In the genomic region with DNA sequence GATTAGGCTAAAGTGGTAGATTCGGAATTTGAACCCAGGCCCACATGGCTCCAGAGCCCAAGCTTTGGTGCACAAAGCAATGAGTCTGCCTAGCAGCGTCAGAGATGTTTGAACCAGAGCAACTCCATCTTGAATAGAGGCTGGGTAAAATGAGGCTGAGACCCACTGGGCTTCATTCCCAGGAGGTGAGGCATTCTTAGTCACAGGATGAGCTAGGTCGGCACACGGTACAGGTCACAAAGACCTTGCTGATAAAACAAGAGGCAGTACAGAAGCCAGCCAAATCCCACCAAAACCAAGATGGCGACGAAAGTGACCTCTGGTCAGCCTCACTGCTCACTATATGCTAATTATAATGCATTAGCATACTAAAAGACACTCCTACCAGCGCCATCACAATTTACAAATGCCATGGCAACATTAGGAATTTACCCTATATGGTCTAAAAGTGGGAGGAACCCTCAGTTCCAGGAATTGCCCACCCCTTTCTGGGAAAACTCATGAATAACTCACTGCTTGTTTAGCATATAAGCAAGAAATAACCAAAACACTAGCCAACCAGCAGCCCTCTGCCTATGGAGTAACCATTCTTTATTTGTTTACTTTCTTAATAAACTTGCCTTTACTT, we compare ENCODE assay signal across 1 cellular context.
A peak's percentile ranks its signal among the peaks of the same experiment; 100 is the strongest.
TF ChIP-seq lines count a peak whose summit lies in the region.

No MANE protein-coding gene starts in this region.

TF ChIP-seq in K562, 482 proteins besides CTCF, POLR2A, EP300 and RAD21 (continued from another document):
- TF ChIP-seq, protein P1, sequence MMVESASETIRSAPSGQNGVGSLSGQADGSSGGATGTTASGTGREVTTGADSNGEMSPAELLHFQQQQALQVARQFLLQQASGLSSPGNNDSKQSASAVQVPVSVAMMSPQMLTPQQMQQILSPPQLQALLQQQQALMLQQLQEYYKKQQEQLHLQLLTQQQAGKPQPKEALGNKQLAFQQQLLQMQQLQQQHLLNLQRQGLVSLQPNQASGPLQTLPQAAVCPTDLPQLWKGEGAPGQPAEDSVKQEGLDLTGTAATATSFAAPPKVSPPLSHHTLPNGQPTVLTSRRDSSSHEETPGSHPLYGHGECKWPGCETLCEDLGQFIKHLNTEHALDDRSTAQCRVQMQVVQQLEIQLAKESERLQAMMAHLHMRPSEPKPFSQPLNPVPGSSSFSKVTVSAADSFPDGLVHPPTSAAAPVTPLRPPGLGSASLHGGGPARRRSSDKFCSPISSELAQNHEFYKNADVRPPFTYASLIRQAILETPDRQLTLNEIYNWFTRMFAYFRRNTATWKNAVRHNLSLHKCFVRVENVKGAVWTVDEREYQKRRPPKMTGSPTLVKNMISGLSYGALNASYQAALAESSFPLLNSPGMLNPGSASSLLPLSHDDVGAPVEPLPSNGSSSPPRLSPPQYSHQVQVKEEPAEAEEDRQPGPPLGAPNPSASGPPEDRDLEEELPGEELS (CRISPR knock-in tag; IDR thresholded peaks at IDR 0.05; ENCODE audit: borderline replicate concordance), result no peak
- TF ChIP-seq, protein P2, sequence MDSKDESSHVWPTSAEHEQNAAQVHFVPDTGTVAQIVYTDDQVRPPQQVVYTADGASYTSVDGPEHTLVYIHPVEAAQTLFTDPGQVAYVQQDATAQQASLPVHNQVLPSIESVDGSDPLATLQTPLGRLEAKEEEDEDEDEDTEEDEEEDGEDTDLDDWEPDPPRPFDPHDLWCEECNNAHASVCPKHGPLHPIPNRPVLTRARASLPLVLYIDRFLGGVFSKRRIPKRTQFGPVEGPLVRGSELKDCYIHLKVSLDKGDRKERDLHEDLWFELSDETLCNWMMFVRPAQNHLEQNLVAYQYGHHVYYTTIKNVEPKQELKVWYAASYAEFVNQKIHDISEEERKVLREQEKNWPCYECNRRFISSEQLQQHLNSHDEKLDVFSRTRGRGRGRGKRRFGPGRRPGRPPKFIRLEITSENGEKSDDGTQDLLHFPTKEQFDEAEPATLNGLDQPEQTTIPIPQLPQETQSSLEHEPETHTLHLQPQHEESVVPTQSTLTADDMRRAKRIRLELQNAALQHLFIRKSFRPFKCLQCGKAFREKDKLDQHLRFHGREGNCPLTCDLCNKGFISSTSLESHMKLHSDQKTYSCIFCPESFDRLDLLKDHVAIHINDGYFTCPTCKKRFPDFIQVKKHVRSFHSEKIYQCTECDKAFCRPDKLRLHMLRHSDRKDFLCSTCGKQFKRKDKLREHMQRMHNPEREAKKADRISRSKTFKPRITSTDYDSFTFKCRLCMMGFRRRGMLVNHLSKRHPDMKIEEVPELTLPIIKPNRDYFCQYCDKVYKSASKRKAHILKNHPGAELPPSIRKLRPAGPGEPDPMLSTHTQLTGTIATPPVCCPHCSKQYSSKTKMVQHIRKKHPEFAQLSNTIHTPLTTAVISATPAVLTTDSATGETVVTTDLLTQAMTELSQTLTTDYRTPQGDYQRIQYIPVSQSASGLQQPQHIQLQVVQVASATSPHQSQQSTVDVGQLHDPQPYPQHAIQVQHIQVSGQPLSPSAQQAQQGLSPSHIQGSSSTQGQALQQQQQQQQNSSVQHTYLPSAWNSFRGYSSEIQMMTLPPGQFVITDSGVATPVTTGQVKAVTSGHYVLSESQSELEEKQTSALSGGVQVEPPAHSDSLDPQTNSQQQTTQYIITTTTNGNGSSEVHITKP (IDR thresholded peaks at IDR 0.05; ENCODE audit: partially characterized antibody), result peak; percentile 57
- TF ChIP-seq DDX20 (tag; IDR thresholded peaks at IDR 0.05; ENCODE audit: low read depth) (peak; percentile 81; the same call in 1 of the 2 replicates), DPF2 (IDR thresholded peaks at IDR 0.05) (no peak), PTTG1 (tag; IDR thresholded peaks at IDR 0.05; ENCODE audit: low read depth) (peak; percentile 92), SIRT6 (IDR thresholded peaks at IDR 0.05; ENCODE audit: low read depth, low read length) (no peak), ZNF583 (CRISPR knock-in tag; IDR thresholded peaks at IDR 0.05) (peak; percentile 77; the same call in 1 of the 2 replicates), RBFOX2 (IDR thresholded peaks at IDR 0.05; ENCODE audit: low read depth, low read length) (no peak), BRD4 (IDR thresholded peaks at IDR 0.05) (no peak), TBP (optimal IDR thresholded peaks at IDR 0.05; ENCODE audit: low read depth, low read length) (no peak), SP1 (CRISPR knock-in tag; IDR thresholded peaks at IDR 0.05) (peak; percentile 65), PHF21A (IDR thresholded peaks at IDR 0.05; ENCODE audit: borderline replicate concordance, low read depth) (no peak), HDAC3 (IDR thresholded peaks at IDR 0.05; ENCODE audit: borderline replicate concordance, partially characterized antibody) (no peak), NR2F6 (CRISPR knock-in tag; IDR thresholded peaks at IDR 0.05) (no peak), ZNF77 (CRISPR knock-in tag; IDR thresholded peaks at IDR 0.05) (no peak), POLR2AphosphoS2 (IDR thresholded peaks at IDR 0.05; ENCODE audit: low read length) (no peak), CBX5 (IDR thresholded peaks at IDR 0.05; ENCODE audit: borderline replicate concordance, low read depth) (no peak), BACH1 (tag; IDR thresholded peaks at IDR 0.05) (peak; percentile 82; the same call in 1 of the 2 replicates), HDAC1 (IDR thresholded peaks at IDR 0.05) (no peak), ELF4 (CRISPR knock-in tag; IDR thresholded peaks at IDR 0.05) (no peak), CBX8 (IDR thresholded peaks at IDR 0.05; ENCODE audit: borderline replicate concordance, extremely low read depth, low read depth, low read length, poor library complexity, severe bottlenecking) (no peak), PTRF (tag; IDR thresholded peaks at IDR 0.05) (peak; percentile 78), RFX5 (IDR thresholded peaks at IDR 0.05; ENCODE audit: low read depth, low read length) (no peak), TCF3 (CRISPR knock-in tag; IDR thresholded peaks at IDR 0.05) (no peak), MCM2 (IDR thresholded peaks at IDR 0.05; ENCODE audit: low read depth) (no peak), RCOR1 (IDR thresholded peaks at IDR 0.05; ENCODE audit: borderline replicate concordance in 1 of 2, low read depth in 2 of 2, low read length in 2 of 2) (no peak), ZNF212 (CRISPR knock-in tag; IDR thresholded peaks at IDR 0.05) (no peak), SLC30A9 (CRISPR knock-in tag; IDR thresholded peaks at IDR 0.05) (no peak), HMGN3 (IDR thresholded peaks at IDR 0.05; ENCODE audit: borderline replicate concordance, extremely low read depth, insufficient read length, low read depth, low read length) (no peak), ZNF175 (CRISPR knock-in tag; IDR thresholded peaks at IDR 0.05; ENCODE audit: low read depth) (peak; percentile 74; the same call in 1 of the 2 replicates), MECOM (CRISPR knock-in tag; IDR thresholded peaks at IDR 0.05) (peak; percentile 82), SREBF1 (IDR thresholded peaks at IDR 0.05; ENCODE audit: borderline replicate concordance, low read depth, low read length) (no peak), TRIM24 (IDR thresholded peaks at IDR 0.05) (no peak), FOXK1 (CRISPR knock-in tag; IDR thresholded peaks at IDR 0.05; ENCODE audit: borderline replicate concordance) (no peak), BCL6 (CRISPR knock-in tag; IDR thresholded peaks at IDR 0.05) (no peak), EWSR1 (IDR thresholded peaks at IDR 0.05; ENCODE audit: borderline replicate concordance, low read depth, partially characterized antibody) (no peak), MTF1 (CRISPR knock-in tag; IDR thresholded peaks at IDR 0.05; ENCODE audit: borderline replicate concordance) (no peak), SMAD3 (CRISPR knock-in tag; conservative IDR thresholded peaks at IDR 0.05) (0 out of 2 replicates have a peak, but pooled peaks have one; percentile 30), ZNF224 (CRISPR knock-in tag; IDR thresholded peaks at IDR 0.05) (no peak), HCFC1 (IDR thresholded peaks at IDR 0.05; ENCODE audit: low read depth, low read length) (no peak), RBM22 (IDR thresholded peaks at IDR 0.05; ENCODE audit: low read depth, low read length, poor library complexity, severe bottlenecking) (no peak), NFYB (IDR thresholded peaks at IDR 0.05; ENCODE audit: extremely low read depth, insufficient read length) (no peak), ZNF436 (CRISPR knock-in tag; IDR thresholded peaks at IDR 0.05) (no peak)
- TF ChIP-seq, protein P3, sequence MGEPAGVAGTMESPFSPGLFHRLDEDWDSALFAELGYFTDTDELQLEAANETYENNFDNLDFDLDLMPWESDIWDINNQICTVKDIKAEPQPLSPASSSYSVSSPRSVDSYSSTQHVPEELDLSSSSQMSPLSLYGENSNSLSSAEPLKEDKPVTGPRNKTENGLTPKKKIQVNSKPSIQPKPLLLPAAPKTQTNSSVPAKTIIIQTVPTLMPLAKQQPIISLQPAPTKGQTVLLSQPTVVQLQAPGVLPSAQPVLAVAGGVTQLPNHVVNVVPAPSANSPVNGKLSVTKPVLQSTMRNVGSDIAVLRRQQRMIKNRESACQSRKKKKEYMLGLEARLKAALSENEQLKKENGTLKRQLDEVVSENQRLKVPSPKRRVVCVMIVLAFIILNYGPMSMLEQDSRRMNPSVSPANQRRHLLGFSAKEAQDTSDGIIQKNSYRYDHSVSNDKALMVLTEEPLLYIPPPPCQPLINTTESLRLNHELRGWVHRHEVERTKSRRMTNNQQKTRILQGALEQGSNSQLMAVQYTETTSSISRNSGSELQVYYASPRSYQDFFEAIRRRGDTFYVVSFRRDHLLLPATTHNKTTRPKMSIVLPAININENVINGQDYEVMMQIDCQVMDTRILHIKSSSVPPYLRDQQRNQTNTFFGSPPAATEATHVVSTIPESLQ (CRISPR knock-in tag; IDR thresholded peaks at IDR 0.05), result no peak
- TF ChIP-seq, protein P4, sequence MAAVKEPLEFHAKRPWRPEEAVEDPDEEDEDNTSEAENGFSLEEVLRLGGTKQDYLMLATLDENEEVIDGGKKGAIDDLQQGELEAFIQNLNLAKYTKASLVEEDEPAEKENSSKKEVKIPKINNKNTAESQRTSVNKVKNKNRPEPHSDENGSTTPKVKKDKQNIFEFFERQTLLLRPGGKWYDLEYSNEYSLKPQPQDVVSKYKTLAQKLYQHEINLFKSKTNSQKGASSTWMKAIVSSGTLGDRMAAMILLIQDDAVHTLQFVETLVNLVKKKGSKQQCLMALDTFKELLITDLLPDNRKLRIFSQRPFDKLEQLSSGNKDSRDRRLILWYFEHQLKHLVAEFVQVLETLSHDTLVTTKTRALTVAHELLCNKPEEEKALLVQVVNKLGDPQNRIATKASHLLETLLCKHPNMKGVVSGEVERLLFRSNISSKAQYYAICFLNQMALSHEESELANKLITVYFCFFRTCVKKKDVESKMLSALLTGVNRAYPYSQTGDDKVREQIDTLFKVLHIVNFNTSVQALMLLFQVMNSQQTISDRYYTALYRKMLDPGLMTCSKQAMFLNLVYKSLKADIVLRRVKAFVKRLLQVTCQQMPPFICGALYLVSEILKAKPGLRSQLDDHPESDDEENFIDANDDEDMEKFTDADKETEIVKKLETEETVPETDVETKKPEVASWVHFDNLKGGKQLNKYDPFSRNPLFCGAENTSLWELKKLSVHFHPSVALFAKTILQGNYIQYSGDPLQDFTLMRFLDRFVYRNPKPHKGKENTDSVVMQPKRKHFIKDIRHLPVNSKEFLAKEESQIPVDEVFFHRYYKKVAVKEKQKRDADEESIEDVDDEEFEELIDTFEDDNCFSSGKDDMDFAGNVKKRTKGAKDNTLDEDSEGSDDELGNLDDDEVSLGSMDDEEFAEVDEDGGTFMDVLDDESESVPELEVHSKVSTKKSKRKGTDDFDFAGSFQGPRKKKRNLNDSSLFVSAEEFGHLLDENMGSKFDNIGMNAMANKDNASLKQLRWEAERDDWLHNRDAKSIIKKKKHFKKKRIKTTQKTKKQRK (IDR thresholded peaks at IDR 0.05; ENCODE audit: borderline replicate concordance, low read depth, low read length), result no peak
- TF ChIP-seq, protein P5, sequence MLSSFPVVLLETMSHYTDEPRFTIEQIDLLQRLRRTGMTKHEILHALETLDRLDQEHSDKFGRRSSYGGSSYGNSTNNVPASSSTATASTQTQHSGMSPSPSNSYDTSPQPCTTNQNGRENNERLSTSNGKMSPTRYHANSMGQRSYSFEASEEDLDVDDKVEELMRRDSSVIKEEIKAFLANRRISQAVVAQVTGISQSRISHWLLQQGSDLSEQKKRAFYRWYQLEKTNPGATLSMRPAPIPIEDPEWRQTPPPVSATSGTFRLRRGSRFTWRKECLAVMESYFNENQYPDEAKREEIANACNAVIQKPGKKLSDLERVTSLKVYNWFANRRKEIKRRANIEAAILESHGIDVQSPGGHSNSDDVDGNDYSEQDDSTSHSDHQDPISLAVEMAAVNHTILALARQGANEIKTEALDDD (IDR thresholded peaks at IDR 0.05), result no peak
- TF ChIP-seq, protein P6, sequence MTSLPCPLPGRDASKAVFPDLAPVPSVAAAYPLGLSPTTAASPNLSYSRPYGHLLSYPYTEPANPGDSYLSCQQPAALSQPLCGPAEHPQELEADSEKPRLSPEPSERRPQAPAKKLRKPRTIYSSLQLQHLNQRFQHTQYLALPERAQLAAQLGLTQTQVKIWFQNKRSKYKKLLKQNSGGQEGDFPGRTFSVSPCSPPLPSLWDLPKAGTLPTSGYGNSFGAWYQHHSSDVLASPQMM (CRISPR knock-in tag; IDR thresholded peaks at IDR 0.05), result no peak
- TF ChIP-seq, protein P7, sequence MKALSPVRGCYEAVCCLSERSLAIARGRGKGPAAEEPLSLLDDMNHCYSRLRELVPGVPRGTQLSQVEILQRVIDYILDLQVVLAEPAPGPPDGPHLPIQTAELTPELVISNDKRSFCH (CRISPR knock-in tag; IDR thresholded peaks at IDR 0.05), result no peak
- TF ChIP-seq, protein P7 (tag; IDR thresholded peaks at IDR 0.05), result peak; percentile 90
